1 cellular context compared by ENCODE assay signal in the genomic region with DNA sequence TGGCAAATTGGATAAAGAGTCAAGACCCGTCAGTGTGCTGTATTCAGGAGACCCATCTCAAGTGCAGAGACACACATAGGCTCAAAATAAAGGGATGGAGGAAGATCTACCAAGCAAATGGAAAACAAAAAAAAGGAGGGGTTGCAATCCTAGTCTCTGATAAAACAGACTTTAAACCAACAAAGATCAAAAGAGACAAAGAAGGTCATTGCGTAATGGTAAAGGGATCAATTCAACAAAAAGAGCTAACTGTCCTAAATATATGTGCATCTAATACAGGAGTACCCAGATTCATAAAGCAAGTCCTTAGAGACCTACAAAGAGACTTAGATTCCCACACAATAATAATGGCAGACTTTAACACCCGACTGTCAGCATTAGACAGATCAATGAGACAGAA.
A peak's percentile ranks its signal among the peaks of the same experiment; 100 is the strongest.
TF ChIP-seq lines count a peak whose summit lies in the region.

No MANE protein-coding gene starts in this region.

TF ChIP-seq in IMR-90, 13 proteins besides CTCF, POLR2A, EP300 and RAD21:
- peak; percentile 36 for TF ChIP-seq CEBPB (IDR thresholded peaks at IDR 0.05; ENCODE audit: low read depth, low read length)
